ENCODE assay signal across 12 cellular contexts in the genomic region with DNA sequence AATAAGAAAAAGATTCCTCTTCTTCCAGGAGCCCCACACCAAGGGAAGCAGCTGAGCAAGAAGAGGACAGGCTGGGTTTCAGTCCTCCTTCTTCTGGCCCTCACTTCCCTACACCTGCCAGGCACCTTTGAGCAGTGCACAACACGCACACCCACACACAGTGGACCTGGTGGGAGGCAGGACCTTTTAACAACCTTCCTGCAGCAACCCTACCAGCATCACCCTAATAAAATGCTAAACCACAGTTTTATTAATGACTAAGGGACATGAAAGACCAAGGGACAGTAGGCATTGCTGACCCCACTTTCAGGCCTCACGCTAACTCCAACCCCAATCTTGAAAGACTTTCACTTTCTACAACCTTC. TPM values are rescaled to one million over a fixed set of nuclear protein-coding genes. Genes with fewer than 3 reads are reported as not detected.
DNase-seq lines count a peak whose midpoint lies in the region; ATAC-seq lines count a peak whose summit lies in the region.
"Had no signal": no experiment of that assay in that cellular context is flagged by ENCODE, and none has a peak within 500 bp of the region (broad histone marks: within the 10 kb centered on the region; RNA-seq: fewer than 3 reads in every experiment).

No MANE protein-coding gene starts in this region.

- H3K9me3 Mint-ChIP-seq in activated CD4-positive, alpha-beta T cell treated with anti-CD3 and anti-CD28 coated beads, Interleukin-2, amount 10 ng/mL, durations not matched to agents 24 days and 14 days, result no peaks in the 10 kb centered on the region
- H3K9me3 Mint-ChIP-seq in dendritic cell treated with granulocyte-macrophage colony-stimulating factor and Interleukin-4, amounts not matched to agents 40 ng/mL and 50 ng/mL, for 4 days, result no peaks in the 10 kb centered on the region
- H3K9me3 Mint-ChIP-seq in stimulated activated memory B cell treated with anti-CD40 and anti-IgM and Interleukin-4, amounts not matched to agents 10 μg/mL and 1 μg/mL and 100 μg/mL, for 72 hours, result no peaks in the 10 kb centered on the region

- ATAC-seq in stimulated activated memory B cell treated with anti-CD40 and anti-IgM and Interleukin-4, amounts not matched to agents 10 μg/mL and 1 μg/mL and 100 μg/mL, for 72 hours, result no peak
- no peak for ATAC-seq in HG03097 (IDR thresholded peaks at IDR 0.05; ENCODE audit: low FRiP score, unreplicated experiment)
- ATAC-seq in GM18907 (IDR thresholded peaks at IDR 0.05; ENCODE audit: unreplicated experiment), result no peak
- ATAC-seq: A549, Panc1 had no signal

- peaks cover 4% of the 10 kb centered on the region for H3K36me3 Mint-ChIP-seq in activated CD4-positive, alpha-beta T cell treated with anti-CD3 and anti-CD28 coated beads, Interleukin-2, amount 10 ng/mL, durations not matched to agents 24 days and 14 days (ENCODE audit: low read depth)
- H3K36me3 Mint-ChIP-seq in dendritic cell treated with granulocyte-macrophage colony-stimulating factor and Interleukin-4, amounts not matched to agents 40 ng/mL and 50 ng/mL, for 4 days (ENCODE audit: low read depth), result peaks cover 29% of the 10 kb centered on the region
- H3K36me3 Mint-ChIP-seq in stimulated activated memory B cell treated with anti-CD40 and anti-IgM and Interleukin-4, amounts not matched to agents 10 μg/mL and 1 μg/mL and 100 μg/mL, for 72 hours, result peaks cover 15% of the 10 kb centered on the region

- H3K4me3 Mint-ChIP-seq in activated CD4-positive, alpha-beta T cell treated with anti-CD3 and anti-CD28 coated beads, Interleukin-2, amount 10 ng/mL, durations not matched to agents 24 days and 14 days, result no peak overlapping the region
- H3K4me3 Mint-ChIP-seq in dendritic cell treated with granulocyte-macrophage colony-stimulating factor and Interleukin-4, amounts not matched to agents 40 ng/mL and 50 ng/mL, for 4 days, result no peak overlapping the region
- H3K4me3 Mint-ChIP-seq in stimulated activated memory B cell treated with anti-CD40 and anti-IgM and Interleukin-4, amounts not matched to agents 10 μg/mL and 1 μg/mL and 100 μg/mL, for 72 hours, result peak overlapping the region; percentile 88

- peak overlapping the region; percentile 53 for H3K27ac Mint-ChIP-seq in activated CD4-positive, alpha-beta T cell treated with anti-CD3 and anti-CD28 coated beads, Interleukin-2, amount 10 ng/mL, durations not matched to agents 24 days and 14 days
- H3K27ac Mint-ChIP-seq in dendritic cell treated with granulocyte-macrophage colony-stimulating factor and Interleukin-4, amounts not matched to agents 40 ng/mL and 50 ng/mL, for 4 days, result peak overlapping the region; percentile 90
- peak overlapping the region; percentile 95 for H3K27ac Mint-ChIP-seq in stimulated activated memory B cell treated with anti-CD40 and anti-IgM and Interleukin-4, amounts not matched to agents 10 μg/mL and 1 μg/mL and 100 μg/mL, for 72 hours

- intact Hi-C loops in activated CD4-positive, alpha-beta T cell treated with anti-CD3 and anti-CD28 coated beads, Interleukin-2, amount 10 ng/mL, durations not matched to agents 24 days and 14 days (cut with micrococcal nuclease), result no loop called here
- intact Hi-C loops in dendritic cell treated with granulocyte-macrophage colony-stimulating factor and Interleukin-4, amounts not matched to agents 40 ng/mL and 50 ng/mL, for 4 days (cut with micrococcal nuclease), result no loop called here

- H3K4me1 Mint-ChIP-seq in activated CD4-positive, alpha-beta T cell treated with anti-CD3 and anti-CD28 coated beads, Interleukin-2, amount 10 ng/mL, durations not matched to agents 24 days and 14 days, result peaks cover 61% of the 10 kb centered on the region
- peaks cover 97% of the 10 kb centered on the region for H3K4me1 Mint-ChIP-seq in dendritic cell treated with granulocyte-macrophage colony-stimulating factor and Interleukin-4, amounts not matched to agents 40 ng/mL and 50 ng/mL, for 4 days (ENCODE audit: low read depth)
- peaks cover 98% of the 10 kb centered on the region for H3K4me1 Mint-ChIP-seq in stimulated activated memory B cell treated with anti-CD40 and anti-IgM and Interleukin-4, amounts not matched to agents 10 μg/mL and 1 μg/mL and 100 μg/mL, for 72 hours

- no peaks in the 10 kb centered on the region for H3K27me3 Mint-ChIP-seq in activated CD4-positive, alpha-beta T cell treated with anti-CD3 and anti-CD28 coated beads, Interleukin-2, amount 10 ng/mL, durations not matched to agents 24 days and 14 days
- H3K27me3 Mint-ChIP-seq in dendritic cell treated with granulocyte-macrophage colony-stimulating factor and Interleukin-4, amounts not matched to agents 40 ng/mL and 50 ng/mL, for 4 days, result no peaks in the 10 kb centered on the region
- no peaks in the 10 kb centered on the region for H3K27me3 Mint-ChIP-seq in stimulated activated memory B cell treated with anti-CD40 and anti-IgM and Interleukin-4, amounts not matched to agents 10 μg/mL and 1 μg/mL and 100 μg/mL, for 72 hours

- no peak for DNase-seq in activated CD4-positive, alpha-beta T cell treated with anti-CD3 and anti-CD28 coated beads, Interleukin-2, amount 10 ng/mL, durations not matched to agents 24 days and 14 days
- DNase-seq in activated CD4-positive, alpha-beta T cell treated with anti-CD3 and anti-CD28 coated beads for 4 hours, result no peak
- peak; percentile 48 for DNase-seq in NAMALWA (ENCODE audit: low spot score)
- no peak for DNase-seq in stimulated activated CD8-positive, alpha-beta memory T cell treated with anti-CD3 and anti-CD28 coated beads, Interleukin-4, amount 100 ng/mL, for 48 hours
- DNase-seq: cerebellar nuclear complex, DMS79 treated with DMSO at 0.1 percent for 48 hours had no signal

RNA-seq across cellular contexts. Expression of gene ARAP1, which starts 12.2 kb away (rescaled TPM):
- total RNA-seq in activated CD4-positive, alpha-beta T cell treated with anti-CD3 and anti-CD28 coated beads, Interleukin-2, amount 10 ng/mL, durations not matched to agents 24 days and 14 days, result 76.9 and 81.5 TPM in 2 replicates

RNA-seq across cellular contexts. Expression of gene STARD10, which starts 53.8 kb away (rescaled TPM):
- 16.3 and 17.2 TPM in 2 replicates for total RNA-seq in activated CD4-positive, alpha-beta T cell treated with anti-CD3 and anti-CD28 coated beads, Interleukin-2, amount 10 ng/mL, durations not matched to agents 24 days and 14 days
